Comparison of ENCODE assay signal across 8 cellular contexts in the genomic region with DNA sequence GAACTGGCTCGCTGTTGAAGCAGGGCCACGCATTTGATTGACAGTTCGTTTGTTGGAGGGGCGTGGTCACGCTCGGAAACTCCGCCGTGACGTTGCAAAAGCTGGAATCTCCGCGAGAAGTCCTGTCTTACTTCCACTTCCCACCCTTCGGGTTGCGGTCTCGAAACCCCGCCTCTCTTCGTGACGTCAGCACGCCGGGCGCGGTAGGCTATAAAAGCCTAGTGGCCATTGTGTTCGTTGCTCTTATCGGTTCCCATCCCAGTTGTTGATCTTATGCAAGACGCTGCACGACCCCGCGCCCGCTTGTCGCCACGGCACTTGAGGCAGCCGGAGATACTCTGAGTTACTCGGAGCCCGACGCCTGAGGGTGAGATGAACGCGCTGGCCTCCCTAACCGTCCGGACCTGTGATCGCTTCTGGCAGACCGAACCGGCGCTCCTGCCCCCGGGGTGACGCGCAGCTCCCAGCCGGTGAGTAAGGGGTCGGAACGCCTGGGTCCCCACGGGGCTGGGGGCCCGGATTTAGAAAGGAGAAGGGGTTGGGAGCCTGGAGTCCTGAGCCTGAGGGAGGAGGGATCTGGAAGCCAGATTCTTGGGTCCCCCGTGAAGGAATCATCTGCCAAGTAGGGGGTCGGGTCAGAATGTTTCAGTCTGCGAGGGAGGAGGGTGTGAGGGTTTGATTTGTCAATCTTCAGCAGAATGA. TPM values are rescaled to one million over a fixed set of nuclear protein-coding genes. Genes with fewer than 3 reads are reported as not detected.
DNase-seq lines count a peak whose midpoint lies in the region; ATAC-seq, FAIRE-seq and TF ChIP-seq lines count a peak whose summit lies in the region.

A gene (plus strand): TSS at position 240 of the 702 bp plus-strand sequence. CDS start 813 bp downstream, outside the sequence.

- peak within 1 kb of the TSS; percentile 70 for H3K18ac ChIP-seq in IMR-90 (ENCODE audit: low read depth, low read length)

- no peaks in the 10 kb centered on the region for H3K9me2 ChIP-seq in OCI-LY7 (ENCODE audit: insufficient read depth, low read length)

- H4K91ac ChIP-seq in IMR-90 (ENCODE audit: insufficient read depth, low read depth, low read length), result peak within 1 kb of the TSS; percentile 97

- peak within 1 kb of the TSS; percentile 94 for H2BK5ac ChIP-seq in IMR-90 (ENCODE audit: low read depth, low read length, poor library complexity, severe bottlenecking)

- dilution Hi-C loops in IMR-90 (cut with HindIII; ENCODE audit: low sequenced_read_pairs, unreplicated experiment), result no loop called here

- peak within 1 kb of the TSS; percentile 100 for H3K14ac ChIP-seq in IMR-90 (replicated peaks; ENCODE audit: low read depth, low read length)

- no peaks in the 10 kb centered on the region; the same call in 1 of the 2 replicates for H3K9me1 ChIP-seq in IMR-90 (ENCODE audit: insufficient read depth, low read length)

- H3K56ac ChIP-seq in IMR-90 (ENCODE audit: extremely low read depth, insufficient read depth, low read length), result peak within 1 kb of the TSS; percentile 98

- in situ Hi-C loops in IMR-90 (cut with MboI; ENCODE audit: low sequenced_read_pairs), result no loop called here

- ATAC-seq in GM19397 (IDR thresholded peaks at IDR 0.05; ENCODE audit: unreplicated experiment) (peak; percentile 57), IMR-90 (ENCODE audit: low read depth) (peak; percentile 28)

- H3K4me1 ChIP-seq in IMR-90 (ENCODE audit: control insufficient read depth, insufficient read depth, low read length) (peaks cover 15% of the 10 kb centered on the region), OCI-LY7 (ENCODE audit: insufficient read depth, low read length, poor library complexity, severe bottlenecking) (peaks cover 57% of the 10 kb centered on the region)

- peak within 1 kb of the TSS; percentile 92 for H3K27ac ChIP-seq in IMR-90 (ENCODE audit: insufficient read depth, low read length)
- H3K27ac ChIP-seq in OCI-LY7 (ENCODE audit: low read depth, low read length, poor library complexity, severe bottlenecking), result peak within 1 kb of the TSS; percentile 99

- peak within 1 kb of the TSS; percentile 100 for H2AK9ac ChIP-seq in IMR-90 (replicated peaks; ENCODE audit: low read depth, low read length, poor library complexity)

- peak; percentile 57 to 97 (median 93) for DNase-seq in C1 segment of cervical spinal cord (lab: John Stamatoyannopoulos, UW)
- peak; percentile 97 for DNase-seq in IMR-90
- peak; percentile 98 for DNase-seq in OCI-LY7 (ENCODE audit: low spot score)
- DNase-seq in activated CD8-positive, alpha-beta memory T cell treated with anti-CD3 and anti-CD28 coated beads, Interleukin-2, amount 50 U/mL, for 48 hours, result peak; percentile 100
- DNase-seq in mesenteric fat pad (ENCODE audit: low spot score), result peak; percentile 100
- peak; percentile 99 for DNase-seq in stimulated activated CD8-positive, alpha-beta memory T cell treated with anti-CD3 and anti-CD28 coated beads, Interleukin-15, amount 100 ng/mL, for 1 hour (ENCODE audit: low read depth)

- peak; percentile 100 for TF ChIP-seq POLR2A in IMR-90 (IDR thresholded peaks at IDR 0.05; ENCODE audit: low read depth, low read length)

- peaks cover 0 to 63% of the 10 kb centered on the region in 2 experiments for H3K79me1 ChIP-seq in IMR-90 (ENCODE audit: low read depth in 1 of 2, low read length in 2 of 2)

- H3K23ac ChIP-seq in IMR-90 (ENCODE audit: low read depth, low read length), result peak within 1 kb of the TSS; percentile 99

- peak within 1 kb of the TSS; percentile 60 for H2BK20ac ChIP-seq in IMR-90 (ENCODE audit: low read depth, low read length)

- H2AFZ ChIP-seq in IMR-90 (replicated peaks; ENCODE audit: low read length, poor library complexity) (peak within 1 kb of the TSS; percentile 74), OCI-LY7 (ENCODE audit: low read length) (peak within 1 kb of the TSS; percentile 76; the same call in 1 of the 2 replicates)

- H2AK5ac ChIP-seq in IMR-90 (ENCODE audit: low read depth, low read length), result peak within 1 kb of the TSS; percentile 97

- TF ChIP-seq CTCF in IMR-90 (conservative IDR thresholded peaks at IDR 0.05; ENCODE audit: low read depth, low read length) (no peak), OCI-LY7 (conservative IDR thresholded peaks at IDR 0.05; ENCODE audit: low read length) (no peak)

- peaks cover 49% of the 10 kb centered on the region for H4K20me1 ChIP-seq in IMR-90 (ENCODE audit: insufficient read depth, low read length)
- peaks cover 9% of the 10 kb centered on the region for H4K20me1 ChIP-seq in OCI-LY7 (ENCODE audit: insufficient read depth, low read length)

- H3K79me2 ChIP-seq in OCI-LY7 (ENCODE audit: insufficient read depth, low read depth, low read length), result peaks cover 30% of the 10 kb centered on the region

- CTCF ChIA-PET in IMR-90 (lab: Yijun Ruan, JAX) (no interaction called here), OCI-LY7 (lab: Charles Lee; ENCODE audit: unreplicated experiment) (interaction anchor here (1.1 kb wide), 1 partner anchor 30 kb away, joined by 4 read pairs; no protein-coding TSS in a partner anchor)

- no peak for TF ChIP-seq RAD21 in IMR-90 (IDR thresholded peaks at IDR 0.05; ENCODE audit: low read length)

- H2BK120ac ChIP-seq in IMR-90 (ENCODE audit: low read depth, low read length), result peak within 1 kb of the TSS; percentile 88

- H3K4me3 ChIP-seq in IMR-90 (ENCODE audit: insufficient read depth, low read depth, low read length) (peak within 1 kb of the TSS; percentile 71), OCI-LY7 (ENCODE audit: low read depth, low read length, poor library complexity, severe bottlenecking) (peak within 1 kb of the TSS; percentile 84)

- WGBS in IMR-90 (ENCODE audit: extremely low coverage in 2 of 2, insufficient read length in 1 of 2), 2 experiments, result 1% methylated on average over 34 of the region's 53 CpGs; no CpG with 5 or more reads in 1 of the 2 experiments

- H3K4me2 ChIP-seq in IMR-90 (ENCODE audit: low read depth, low read length) (peak within 1 kb of the TSS; percentile 99), OCI-LY7 (ENCODE audit: low read length) (peak within 1 kb of the TSS; percentile 99)

- peak within 1 kb of the TSS; percentile 18 to 91; a peak in 3 of 4 replicates for H4K8ac ChIP-seq in IMR-90 (ENCODE audit: low read depth in 2 of 2, low read length in 2 of 2)

- peak within 1 kb of the TSS; percentile 95 for H3K9ac ChIP-seq in IMR-90 (ENCODE audit: low read depth, low read length)

- H4K5ac ChIP-seq in IMR-90 (ENCODE audit: low read depth, low read length), result peak within 1 kb of the TSS; percentile 59

- BruUV-seq in IMR-90 (replicated peaks; lab: Mats Ljungman, UMichigan) (TSS peak; percentile 75), OCI-LY7 (replicated peaks; lab: Mats Ljungman, UMichigan) (TSS peak; percentile 79)

- peak; percentile 94 for FAIRE-seq in endometrium (lab: Jason Lieb, UNC)

- peak within 1 kb of the TSS; percentile 99 for H3K4ac ChIP-seq in IMR-90 (ENCODE audit: low read depth, low read length)

- intact Hi-C loops in IMR-90 (cut with micrococcal nuclease) (no loop called here), OCI-LY7 (cut with micrococcal nuclease; ENCODE audit: unreplicated experiment) (no loop called here)

- H3K27me3 ChIP-seq in IMR-90 (ENCODE audit: control insufficient read depth, insufficient read depth, low read length), result no peaks in the 10 kb centered on the region

- H3K36me3 ChIP-seq in IMR-90 (ENCODE audit: control insufficient read depth, insufficient read depth, low read length), result peaks cover 32% of the 10 kb centered on the region
- H3K36me3 ChIP-seq in OCI-LY7 (ENCODE audit: insufficient read depth, low read length), result peaks cover 29% of the 10 kb centered on the region

- peak within 1 kb of the TSS; percentile 53; the same call in 1 of the 3 replicates for H2BK15ac ChIP-seq in IMR-90 (ENCODE audit: low read depth, low read length)

- POLR2A ChIA-PET in IMR-90 (lab: Charles Lee; ENCODE audit: unreplicated experiment) (interaction anchor here (0.5 to 1.0 kb wide), 8 partner anchors 8 to 312 kb away, joined by 3 to 13 read pairs (median 4); no protein-coding TSS in a partner anchor), OCI-LY7 (lab: Charles Lee) (interaction anchor here (1.1 to 1.7 kb wide), 2 partner anchors 22 to 46 kb away, joined by 3 read pairs; no protein-coding TSS in a partner anchor)

- H3K9me3 ChIP-seq in IMR-90 (ENCODE audit: control insufficient read depth, insufficient read depth, low read length), result no peaks in the 10 kb centered on the region
- peaks cover 2% of the 10 kb centered on the region; the same call in 1 of the 2 replicates for H3K9me3 ChIP-seq in OCI-LY7 (ENCODE audit: low read length)

TF ChIP-seq in IMR-90, 13 proteins besides CTCF, POLR2A, EP300 and RAD21:
- TF ChIP-seq RFX5 (IDR thresholded peaks at IDR 0.05; ENCODE audit: low read depth, low read length) (0 out of 2 replicates have a peak, but pooled peaks have one; percentile 31), NFE2L2 (IDR thresholded peaks at IDR 0.05; ENCODE audit: low read depth, low read length) (peak; percentile 79), CHD1 (IDR thresholded peaks at IDR 0.05; ENCODE audit: low read depth, low read length) (peak; percentile 97), RCOR1 (IDR thresholded peaks at IDR 0.05; ENCODE audit: insufficient replicate concordance, low read length) (no peak), CEBPB (IDR thresholded peaks at IDR 0.05; ENCODE audit: low read depth, low read length) (peak; percentile 81), MXI1 (IDR thresholded peaks at IDR 0.05; ENCODE audit: borderline replicate concordance, low read depth, low read length) (0 out of 2 replicates have a peak, but pooled peaks have one; percentile 28), FOS (IDR thresholded peaks at IDR 0.05; ENCODE audit: low read depth, low read length) (0 out of 2 replicates have a peak, but pooled peaks have one; percentile 19), MAZ (IDR thresholded peaks at IDR 0.05; ENCODE audit: borderline replicate concordance, low read depth, low read length) (peak; percentile 73)
- TF ChIP-seq, protein P1, sequence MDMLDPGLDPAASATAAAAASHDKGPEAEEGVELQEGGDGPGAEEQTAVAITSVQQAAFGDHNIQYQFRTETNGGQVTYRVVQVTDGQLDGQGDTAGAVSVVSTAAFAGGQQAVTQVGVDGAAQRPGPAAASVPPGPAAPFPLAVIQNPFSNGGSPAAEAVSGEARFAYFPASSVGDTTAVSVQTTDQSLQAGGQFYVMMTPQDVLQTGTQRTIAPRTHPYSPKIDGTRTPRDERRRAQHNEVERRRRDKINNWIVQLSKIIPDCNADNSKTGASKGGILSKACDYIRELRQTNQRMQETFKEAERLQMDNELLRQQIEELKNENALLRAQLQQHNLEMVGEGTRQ (IDR thresholded peaks at IDR 0.05; ENCODE audit: low read depth, low read length), result no peak

RNA-seq across cellular contexts. Expression of the gene that starts here (rescaled TPM):
- 26.7 and 39.4 TPM in 2 replicates for total RNA-seq in IMR-90 (2012; rRNA removed)
- 87.7 and 104 TPM in 2 replicates for polyA plus RNA-seq in IMR-90 (2012; rRNA removed)
- polyA plus RNA-seq in IMR-90 (2012; cell fraction: cytosol; rRNA removed), result 79.7 and 87.7 TPM in 2 replicates
- 144 and 158 TPM in 2 replicates for polyA plus RNA-seq in IMR-90 (2012; cell fraction: nucleus; rRNA removed; ENCODE audit: low replicate concordance)
- total RNA-seq in OCI-LY7 (2014; rRNA removed; shearing (Covaris generic)), result 31.5 and 31.7 TPM in 2 replicates
- total RNA-seq in OCI-LY7 (2022), result 23.4 and 23.8 TPM in 2 replicates
- 152 TPM for total RNA-seq in mesenteric fat pad

Comparison
In these comparisons a context has a peak if more than half of its experiments do, and no peak if none do; other contexts are left out.
1. Peak in every context shown above with its lines: DNase-seq, ATAC-seq, H3K4me3 ChIP-seq and H3K27ac ChIP-seq.